ENCODE assay signal across 1 cellular context in genomic region chr2:29114841-29115609, GRCh38.
TF ChIP-seq lines count a peak whose summit lies in the region.

A gene with protein sequence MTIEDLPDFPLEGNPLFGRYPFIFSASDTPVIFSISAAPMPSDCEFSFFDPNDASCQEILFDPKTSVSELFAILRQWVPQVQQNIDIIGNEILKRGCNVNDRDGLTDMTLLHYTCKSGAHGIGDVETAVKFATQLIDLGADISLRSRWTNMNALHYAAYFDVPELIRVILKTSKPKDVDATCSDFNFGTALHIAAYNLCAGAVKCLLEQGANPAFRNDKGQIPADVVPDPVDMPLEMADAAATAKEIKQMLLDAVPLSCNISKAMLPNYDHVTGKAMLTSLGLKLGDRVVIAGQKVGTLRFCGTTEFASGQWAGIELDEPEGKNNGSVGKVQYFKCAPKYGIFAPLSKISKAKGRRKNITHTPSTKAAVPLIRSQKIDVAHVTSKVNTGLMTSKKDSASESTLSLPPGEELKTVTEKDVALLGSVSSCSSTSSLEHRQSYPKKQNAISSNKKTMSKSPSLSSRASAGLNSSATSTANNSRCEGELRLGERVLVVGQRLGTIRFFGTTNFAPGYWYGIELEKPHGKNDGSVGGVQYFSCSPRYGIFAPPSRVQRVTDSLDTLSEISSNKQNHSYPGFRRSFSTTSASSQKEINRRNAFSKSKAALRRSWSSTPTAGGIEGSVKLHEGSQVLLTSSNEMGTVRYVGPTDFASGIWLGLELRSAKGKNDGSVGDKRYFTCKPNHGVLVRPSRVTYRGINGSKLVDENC (plus strand): TSS chr2:29115415. CDS start chr2:29121389, 5,974 bp downstream.

TF ChIP-seq in K562, 482 proteins besides CTCF, POLR2A, EP300 and RAD21 (continued from another document):
- TF ChIP-seq ZNF609 (CRISPR knock-in tag; IDR thresholded peaks at IDR 0.05; ENCODE audit: borderline replicate concordance): no peak
- TF ChIP-seq BMI1 (IDR thresholded peaks at IDR 0.05; ENCODE audit: low read length): no peak
- TF ChIP-seq ZFX (CRISPR knock-in tag; IDR thresholded peaks at IDR 0.05): no peak
- no peak for TF ChIP-seq TSHZ1 (CRISPR knock-in tag; IDR thresholded peaks at IDR 0.05)
- TF ChIP-seq ZNF124 (CRISPR knock-in tag; IDR thresholded peaks at IDR 0.05): no peak
- no peak for TF ChIP-seq DLX4 (CRISPR knock-in tag; IDR thresholded peaks at IDR 0.05)
- no peak for TF ChIP-seq KLF13 (tag; IDR thresholded peaks at IDR 0.05; ENCODE audit: borderline replicate concordance, low read depth)
- TF ChIP-seq ZFP1 (CRISPR knock-in tag; IDR thresholded peaks at IDR 0.05): no peak
- no peak for TF ChIP-seq ZNF398 (CRISPR knock-in tag; IDR thresholded peaks at IDR 0.05)
- no peak for TF ChIP-seq BRF1 (IDR thresholded peaks at IDR 0.05; ENCODE audit: borderline replicate concordance, extremely low read depth, insufficient read length)
- no peak for TF ChIP-seq ZNF3 (CRISPR knock-in tag; IDR thresholded peaks at IDR 0.05)
- no peak for TF ChIP-seq NCOA4 (IDR thresholded peaks at IDR 0.05; ENCODE audit: partially characterized antibody)
- 0 out of 2 replicates have a peak, but pooled peaks have one; percentile 11 for TF ChIP-seq SAFB (IDR thresholded peaks at IDR 0.05; ENCODE audit: borderline replicate concordance, low read depth, low read length)
- peak in 1 of 2 experiments; percentile 43; a peak in 2 of 4 replicates for TF ChIP-seq NRF1 (conservative IDR thresholded peaks at IDR 0.05 in 1 of 2, IDR thresholded peaks at IDR 0.05 in 1 of 2)
- TF ChIP-seq PHF20 (IDR thresholded peaks at IDR 0.05; ENCODE audit: partially characterized antibody): no peak
- TF ChIP-seq STAT5A (IDR thresholded peaks at IDR 0.05; ENCODE audit: borderline replicate concordance, low read length): no peak
- TF ChIP-seq ZNF707 (CRISPR knock-in tag; conservative IDR thresholded peaks at IDR 0.05): no peak
- TF ChIP-seq RBM34 (IDR thresholded peaks at IDR 0.05; ENCODE audit: borderline replicate concordance, insufficient read depth, low read length): no peak
- TF ChIP-seq, protein P1, sequence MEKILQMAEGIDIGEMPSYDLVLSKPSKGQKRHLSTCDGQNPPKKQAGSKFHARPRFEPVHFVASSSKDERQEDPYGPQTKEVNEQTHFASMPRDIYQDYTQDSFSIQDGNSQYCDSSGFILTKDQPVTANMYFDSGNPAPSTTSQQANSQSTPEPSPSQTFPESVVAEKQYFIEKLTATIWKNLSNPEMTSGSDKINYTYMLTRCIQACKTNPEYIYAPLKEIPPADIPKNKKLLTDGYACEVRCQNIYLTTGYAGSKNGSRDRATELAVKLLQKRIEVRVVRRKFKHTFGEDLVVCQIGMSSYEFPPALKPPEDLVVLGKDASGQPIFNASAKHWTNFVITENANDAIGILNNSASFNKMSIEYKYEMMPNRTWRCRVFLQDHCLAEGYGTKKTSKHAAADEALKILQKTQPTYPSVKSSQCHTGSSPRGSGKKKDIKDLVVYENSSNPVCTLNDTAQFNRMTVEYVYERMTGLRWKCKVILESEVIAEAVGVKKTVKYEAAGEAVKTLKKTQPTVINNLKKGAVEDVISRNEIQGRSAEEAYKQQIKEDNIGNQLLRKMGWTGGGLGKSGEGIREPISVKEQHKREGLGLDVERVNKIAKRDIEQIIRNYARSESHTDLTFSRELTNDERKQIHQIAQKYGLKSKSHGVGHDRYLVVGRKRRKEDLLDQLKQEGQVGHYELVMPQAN (IDR thresholded peaks at IDR 0.05; ENCODE audit: borderline replicate concordance): no peak
TF ChIP-seq in K562: peak in this region for 3.
